In the genomic region with DNA sequence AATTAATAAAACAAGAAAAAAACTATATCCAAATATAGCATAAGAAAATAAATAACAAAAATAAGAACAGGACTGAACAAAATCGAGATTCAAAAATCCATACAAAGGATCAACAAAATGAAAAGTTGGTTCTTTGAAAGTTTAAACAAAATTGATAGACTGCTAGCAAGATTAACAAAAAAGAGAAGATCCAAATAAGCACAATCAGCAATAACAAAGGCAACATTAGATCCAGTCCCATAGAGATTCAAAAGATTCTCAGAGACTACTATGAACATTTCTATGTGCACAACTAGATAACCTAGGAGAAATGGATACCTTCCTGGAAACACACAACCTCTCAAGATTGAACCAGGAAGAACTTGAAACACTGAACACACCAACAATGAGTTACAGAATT, we compare ENCODE assay signal across 29 cellular contexts.
"Had no signal": no experiment of that assay in that cellular context is flagged by ENCODE, and none has a peak within 500 bp of the region (broad histone marks: within the 10 kb centered on the region; RNA-seq: fewer than 3 reads in every experiment).

No MANE protein-coding gene starts in this region.

- H3K27ac ChIP-seq: colonic mucosa, coronary artery, dorsolateral prefrontal cortex, epithelial cell of prostate, esophagus muscularis mucosa, esophagus squamous epithelium, foreskin keratinocyte, gastrocnemius medialis, gastroesophageal sphincter, heart left ventricle, heart right ventricle had no signal

- DNase-seq: colonic mucosa; cortex of kidney; dermis blood vessel endothelial cell; dorsolateral prefrontal cortex; effector CD4-positive, alpha-beta T cell; effector CD8-positive, alpha-beta T cell; effector memory CD4-positive, alpha-beta T cell; effector memory CD8-positive, alpha-beta T cell; endodermal cell; erythroblast; esophagus squamous epithelium; foreskin fibroblast; foreskin keratinocyte; foreskin melanocyte; gastrocnemius medialis; glutamatergic neuron; head of caudate nucleus; heart left ventricle; heart right ventricle had no signal

- H3K4me3 ChIP-seq: colonic mucosa, coronary artery, dorsolateral prefrontal cortex, esophagus muscularis mucosa, esophagus squamous epithelium, gastrocnemius medialis, gastroesophageal sphincter, heart left ventricle, heart right ventricle had no signal

- H3K9me3 ChIP-seq: colonic mucosa, esophagus muscularis mucosa, esophagus squamous epithelium, gastrocnemius medialis, gastroesophageal sphincter had no signal

- ATAC-seq: effector memory CD8-positive, alpha-beta T cell; esophagus mucosa; foreskin keratinocyte; gastrocnemius medialis; gastroesophageal sphincter; heart left ventricle; heart right ventricle had no signal

- FAIRE-seq: colon, endometrium, endothelial cell of umbilical vein, frontal cortex had no signal

- H3K4me1 Mint-ChIP-seq: endodermal cell had no signal

- H3K27ac Mint-ChIP-seq: dendritic cell treated with granulocyte-macrophage colony-stimulating factor and Interleukin-4, amounts not matched to agents 40 ng/mL and 50 ng/mL, for 4 days; effector memory CD8-positive, alpha-beta T cell had no signal

- H3K36me3 ChIP-seq: colonic mucosa, esophagus muscularis mucosa, esophagus squamous epithelium, gastrocnemius medialis, gastroesophageal sphincter, heart left ventricle, heart right ventricle had no signal

- H3K4me3 Mint-ChIP-seq: dendritic cell treated with granulocyte-macrophage colony-stimulating factor and Interleukin-4, amounts not matched to agents 40 ng/mL and 50 ng/mL, for 4 days; effector memory CD8-positive, alpha-beta T cell; endodermal cell had no signal

- H3K4me1 ChIP-seq: colonic mucosa, esophagus muscularis mucosa, esophagus squamous epithelium, foreskin keratinocyte, gastrocnemius medialis, gastroesophageal sphincter, heart left ventricle, heart right ventricle had no signal

- H3K27me3 ChIP-seq: colonic mucosa, dorsolateral prefrontal cortex, esophagus muscularis mucosa, esophagus squamous epithelium, foreskin keratinocyte, gastrocnemius medialis, gastroesophageal sphincter, heart left ventricle, heart right ventricle had no signal

- H3K9me3 Mint-ChIP-seq: endodermal cell had no signal

- H3K27me3 Mint-ChIP-seq: dendritic cell treated with granulocyte-macrophage colony-stimulating factor and Interleukin-4, amounts not matched to agents 40 ng/mL and 50 ng/mL, for 4 days; effector memory CD8-positive, alpha-beta T cell had no signal
